In the genomic region with DNA sequence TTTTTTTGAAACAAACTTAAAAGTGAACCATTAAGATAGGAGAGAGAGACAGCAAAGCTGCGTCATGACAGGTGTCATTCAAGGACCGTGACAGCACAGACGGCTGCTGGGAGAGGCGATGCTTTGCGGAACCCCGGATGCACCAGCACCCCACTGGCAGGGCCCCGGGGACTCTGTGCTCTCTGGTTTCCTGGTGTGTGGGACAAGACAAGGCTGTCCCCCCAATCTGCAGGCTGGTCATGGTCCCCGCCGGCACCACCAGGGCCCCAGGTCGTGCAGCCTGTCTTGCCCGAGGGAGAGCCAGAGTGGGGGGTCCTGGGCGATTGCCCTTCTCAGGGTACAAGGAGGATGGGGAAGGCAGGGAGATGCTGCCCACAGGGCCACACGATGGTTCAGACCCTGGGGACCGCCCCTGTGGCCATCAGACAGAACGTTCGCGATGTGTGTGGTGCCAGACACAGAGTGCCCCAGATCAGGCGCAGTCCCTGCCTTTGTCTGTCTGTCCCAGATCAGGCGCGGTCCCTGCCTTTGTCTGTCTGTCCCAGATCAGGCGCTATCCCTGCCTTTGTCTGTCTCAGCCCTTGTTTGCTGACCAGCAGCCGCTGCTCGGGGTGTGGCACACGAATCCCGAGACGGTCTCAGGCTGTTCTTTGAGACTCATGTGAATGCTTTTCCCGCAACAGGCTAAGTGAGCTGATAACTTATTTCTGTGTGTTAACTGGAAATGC, we compare ENCODE assay signal across 17 cellular contexts. TPM values are rescaled to one million over a fixed set of nuclear protein-coding genes. Genes with fewer than 3 reads are reported as not detected.
DNase-seq lines count a peak whose midpoint lies in the region; ATAC-seq and TF ChIP-seq lines count a peak whose summit lies in the region.
"Had no signal": no experiment of that assay in that cellular context is flagged by ENCODE, and none has a peak within 500 bp of the region (broad histone marks: within the 10 kb centered on the region; RNA-seq: fewer than 3 reads in every experiment).

No MANE protein-coding gene starts in this region.

- H3K4me1 Mint-ChIP-seq in glutamatergic neuron (ENCODE audit: low read depth, unreplicated experiment), result peaks cover 19% of the 10 kb centered on the region

- no peak overlapping the region for H3K4me3 Mint-ChIP-seq in glutamatergic neuron (ENCODE audit: unreplicated experiment)

- H3K4ac ChIP-seq in neuronal stem cell (ENCODE audit: low read length), result no peak overlapping the region

- H2AFZ ChIP-seq in neuronal stem cell (ENCODE audit: low read length), result peak overlapping the region; percentile 87

- H2BK15ac ChIP-seq in neuronal stem cell (ENCODE audit: low read length), result no peak overlapping the region

- no CpG with 5 or more reads among the region's 27 CpGs for WGBS in neuronal stem cell (ENCODE audit: extremely low coverage in 2 of 2, insufficient read length in 2 of 2, insufficient replicate concordance in 1 of 2), 2 donors

- no peaks in the 10 kb centered on the region for H3K36me3 Mint-ChIP-seq in glutamatergic neuron (ENCODE audit: unreplicated experiment)

- no peak overlapping the region for H4K91ac ChIP-seq in neuronal stem cell (ENCODE audit: low read depth, low read length, poor library complexity)

- peaks cover 3 to 12% of the 10 kb centered on the region in 2 donors for H3K4me1 ChIP-seq in neuronal stem cell (ENCODE audit: control insufficient read depth in 2 of 2, insufficient read depth in 1 of 2, low read depth in 1 of 2, low read length in 2 of 2)

- DNase-seq in DMS53 (lab: John Stamatoyannopoulos, UW), result peak; percentile 12
- no peak for DNase-seq in DMS53 treated with DMSO at 0.1 percent for 48 hours (lab: John Stamatoyannopoulos, UW; ENCODE audit: unreplicated experiment)
- peak; percentile 55 for DNase-seq in NAMALWA (ENCODE audit: low spot score)
- no peak for DNase-seq in glutamatergic neuron
- DNase-seq in neuronal stem cell (ENCODE audit: low spot score), result no peak
- no peak for DNase-seq in NCI-H146 treated with DMSO at 0.1 percent for 48 hours (lab: John Stamatoyannopoulos, UW; ENCODE audit: unreplicated experiment)
- no peak for DNase-seq in RKO (ENCODE audit: low spot score)
- DNase-seq: C1 segment of cervical spinal cord, HCEC 1CT, NCI-H1048, NCI-H146, NCI-H2227 treated with DMSO at 0.1 percent for 48 hours, NCI-H524 treated with DMSO at 0.1 percent for 48 hours had no signal

- H3K79me1 ChIP-seq in neuronal stem cell (ENCODE audit: low read depth, low read length), result no peaks in the 10 kb centered on the region

- peaks cover 2% of the 10 kb centered on the region for H3K27me3 Mint-ChIP-seq in glutamatergic neuron (ENCODE audit: unreplicated experiment)

- no peak overlapping the region for H3K4me2 ChIP-seq in neuronal stem cell (ENCODE audit: insufficient read depth, low read length, poor library complexity, severe bottlenecking)

- no peak overlapping the region for H4K8ac ChIP-seq in neuronal stem cell (ENCODE audit: low read depth, low read length)

- TF ChIP-seq CTCF in glutamatergic neuron (IDR thresholded peaks at IDR 0.05; ENCODE audit: partially characterized antibody, unreplicated experiment), result no peak

- H3K4me3 ChIP-seq in neuronal stem cell (ENCODE audit: low read length in 2 of 2), result no peak overlapping the region

- ATAC-seq in HG03039 (IDR thresholded peaks at IDR 0.05; ENCODE audit: unreplicated experiment), result no peak

- H3K18ac ChIP-seq in neuronal stem cell (ENCODE audit: low read length), result peak overlapping the region; percentile 55

- H2BK120ac ChIP-seq in neuronal stem cell (ENCODE audit: low read depth, low read length), result no peak overlapping the region

- H3K27me3 ChIP-seq in neuronal stem cell (ENCODE audit: control insufficient read depth in 3 of 3, insufficient read depth in 3 of 3, low read depth in 1 of 3, low read length in 3 of 3), result no peaks in the 10 kb centered on the region

- no peak overlapping the region for H2AK5ac ChIP-seq in neuronal stem cell (ENCODE audit: low read depth, low read length)

- no peak overlapping the region for H3K27ac ChIP-seq in neuronal stem cell (replicated peaks; ENCODE audit: low read length)
- H3K27ac ChIP-seq: 22Rv1, RWPE1 had no signal

- H3K9me3 Mint-ChIP-seq in glutamatergic neuron (ENCODE audit: unreplicated experiment), result peaks cover 4% of the 10 kb centered on the region

- no peak overlapping the region for H2BK5ac ChIP-seq in neuronal stem cell (ENCODE audit: low read length)

- H3K36me3 ChIP-seq in neuronal stem cell (replicated peaks in 1 of 2; ENCODE audit: control insufficient read depth in 2 of 2, insufficient read depth in 2 of 2, low read length in 2 of 2), result no peaks in the 10 kb centered on the region

- H3K14ac ChIP-seq in neuronal stem cell (ENCODE audit: low read length), result no peak overlapping the region

- H3K9ac ChIP-seq in neuronal stem cell (ENCODE audit: low read depth, low read length, poor library complexity), result no peak overlapping the region

- H3K27ac Mint-ChIP-seq in glutamatergic neuron (ENCODE audit: unreplicated experiment), result peak overlapping the region; percentile 55

- no peaks in the 10 kb centered on the region for H3K9me3 ChIP-seq in neuronal stem cell (replicated peaks in 1 of 2; ENCODE audit: control insufficient read depth in 2 of 2, insufficient read depth in 1 of 2, low read depth in 1 of 2, low read length in 2 of 2)

- H2BK12ac ChIP-seq in neuronal stem cell (ENCODE audit: low read length), result peak overlapping the region; percentile 24

- H3K23ac ChIP-seq in neuronal stem cell (ENCODE audit: low read depth, low read length, poor library complexity), result no peak overlapping the region

RNA-seq across cellular contexts. Expression of a gene that starts 36.1 kb away (rescaled TPM):
- 20.7 TPM for total RNA-seq in glutamatergic neuron (ENCODE audit: unreplicated experiment)
- polyA plus RNA-seq in neuronal stem cell (2013, experiment 1 of 2), result 0.47 TPM
- 0.40 TPM for polyA plus RNA-seq in neuronal stem cell (2013, experiment 2 of 2)

RNA-seq across cellular contexts. Expression of a gene that starts 53.2 kb away (rescaled TPM):
- 2.4 TPM for total RNA-seq in glutamatergic neuron (ENCODE audit: unreplicated experiment)
- polyA plus RNA-seq in neuronal stem cell (2013, experiment 1 of 2), result 10.2 TPM
- 10.0 TPM for polyA plus RNA-seq in neuronal stem cell (2013, experiment 2 of 2)
- polyA plus RNA-seq: IgD-negative memory B cell had no signal

Comparison
In these comparisons a context has a peak if more than half of its experiments do, and no peak if none do; other contexts are left out.
1. DNase-seq: peak in DMS53 (single experiment) and NAMALWA (single experiment); none in DMS53 treated with DMSO at 0.1 percent for 48 hours (single experiment), glutamatergic neuron (single experiment), neuronal stem cell (single experiment), NCI-H146 treated with DMSO at 0.1 percent for 48 hours (single experiment) and RKO (single experiment).